ENCODE assay signal across 1 cellular context in genomic region chr1:97114842-97115241, GRCh38.
TF ChIP-seq lines count a peak whose summit lies in the region.

No MANE protein-coding gene starts in this region.

TF ChIP-seq in H1, 55 proteins besides CTCF, POLR2A, EP300 and RAD21 (continued from another document):
- TF ChIP-seq CHD7 (IDR thresholded peaks at IDR 0.05; ENCODE audit: insufficient replicate concordance, low read length) (peak; percentile 55), TCF12 (IDR thresholded peaks at IDR 0.05; ENCODE audit: low read depth, low read length) (no peak), TAF7 (optimal IDR thresholded peaks at IDR 0.05; ENCODE audit: borderline replicate concordance, low read depth, low read length) (no peak), GTF2F1 (IDR thresholded peaks at IDR 0.05; ENCODE audit: borderline replicate concordance, low read depth, low read length) (no peak), SP1 (IDR thresholded peaks at IDR 0.05; ENCODE audit: low read depth, low read length) (0 out of 2 replicates have a peak, but pooled peaks have one; percentile 9), ZNF274 (IDR thresholded peaks at IDR 0.05; ENCODE audit: borderline replicate concordance, extremely low read depth, low read length) (no peak), MAX (IDR thresholded peaks at IDR 0.05) (no peak)
